ENCODE assay signal across 16 cellular contexts in genomic region chr5:138699482-138699881, GRCh38. TPM values are rescaled to one million over a fixed set of nuclear protein-coding genes. Genes with fewer than 3 reads are reported as not detected.
DNase-seq lines count a peak whose midpoint lies in the region; ATAC-seq, FAIRE-seq and TF ChIP-seq lines count a peak whose summit lies in the region.
"Had no signal": no experiment of that assay in that cellular context is flagged by ENCODE, and none has a peak within 500 bp of the region (broad histone marks: within the 10 kb centered on the region; RNA-seq: fewer than 3 reads in every experiment).

No MANE protein-coding gene starts in this region.

- no peak for TF ChIP-seq CTCF in HepG2 (CRISPR knock-in tag; IDR thresholded peaks at IDR 0.05)

- intact Hi-C loops in HepG2 (cut with micrococcal nuclease; ENCODE audit: unreplicated experiment) = no loop called here

- no peaks in the 10 kb centered on the region for H3K9me3 ChIP-seq in HepG2 (ENCODE audit: low read length)

- no peak for TF ChIP-seq RAD21 in HepG2 (CRISPR knock-in tag; IDR thresholded peaks at IDR 0.05)

- no peaks in the 10 kb centered on the region for H3K36me3 ChIP-seq in HepG2 (replicated peaks in 1 of 2; ENCODE audit: control insufficient read depth in 1 of 2, insufficient read depth in 2 of 2, low read length in 2 of 2)

- peak; percentile 36 for DNase-seq in M059J (ENCODE audit: low read depth)
- peak; percentile 19 for DNase-seq in RCC 7860 (ENCODE audit: low spot score)
- no peak for DNase-seq in HepG2 (ENCODE audit: low spot score)
- no peak for DNase-seq in hepatic stellate cell (ENCODE audit: low spot score)
- no peak for DNase-seq in stimulated activated CD8-positive, alpha-beta memory T cell treated with anti-CD3 and anti-CD28 coated beads, Interleukin-4, amount 100 ng/mL, for 48 hours
- DNase-seq: CD8-positive, alpha-beta T cell; COR-L47; DMS153; DMS79 treated with DMSO at 0.1 percent for 48 hours; EL; H7 had no signal

- H3K79me2 ChIP-seq in HepG2 (ENCODE audit: insufficient read depth, low read length) = no peaks in the 10 kb centered on the region

- BruUV-seq in HepG2 (replicated peaks; lab: Mats Ljungman, UMichigan) = no TSS peak

- H3K4me2 ChIP-seq in HepG2 (ENCODE audit: low read depth, low read length) = no peak overlapping the region

- H2AFZ ChIP-seq in HepG2 (ENCODE audit: low read length) = no peak overlapping the region

- no peak for TF ChIP-seq POLR2A in HepG2 (IDR thresholded peaks at IDR 0.05; ENCODE audit: insufficient read depth in 1 of 2, low read depth in 2 of 2, low read length in 2 of 2)

- no peaks in the 10 kb centered on the region; a peak in 2 of 5 replicates for H3K27me3 ChIP-seq in HepG2 (ENCODE audit: control insufficient read depth in 1 of 2, insufficient read depth in 2 of 2, low read length in 2 of 2)

- CTCF ChIA-PET in HepG2 (lab: Yijun Ruan, JAX; ENCODE audit: low intra/inter-chr PET ratio, low total read pairs) = no interaction called here

- peaks cover 40% of the 10 kb centered on the region for H3K4me1 ChIP-seq in HepG2 (ENCODE audit: insufficient read depth, low read length)

- ATAC-seq in HepG2 (peak; percentile 53), GM18520 (IDR thresholded peaks at IDR 0.05; ENCODE audit: unreplicated experiment) (no peak)
- ATAC-seq: CD8-positive, alpha-beta T cell had no signal

- 54% methylated on average over 2 of the region's 2 CpGs for WGBS in HepG2 (ENCODE audit: low lambda C conversion rate)

- no peaks in the 10 kb centered on the region for H4K20me1 ChIP-seq in HepG2 (ENCODE audit: insufficient read depth, low read length)

- FAIRE-seq in RCC 7860 (lab: Jason Lieb, UNC) (no peak), HepG2 (lab: Jason Lieb, UNC) (no peak)
- FAIRE-seq: D721Med, G401.6, GM12891, GM19239 had no signal

- in situ Hi-C loops in HepG2 (cut with HindIII; ENCODE audit: extremely low pct_ligation_motif_present, low pct_unique_long_range_greater_than_20kb) = no loop called here

- H3K9ac ChIP-seq in HepG2 (ENCODE audit: insufficient read depth, low read depth, low read length) = no peak overlapping the region

- no peak overlapping the region for H3K4me3 ChIP-seq in HepG2 (replicated peaks in 1 of 3; ENCODE audit: insufficient read depth in 1 of 3, low read depth in 2 of 3, low read length in 3 of 3)

- no peak overlapping the region for H3K27ac ChIP-seq in HepG2 (ENCODE audit: extremely low read length, insufficient read depth, low read length)

- POLR2A ChIA-PET in HepG2 (lab: Yijun Ruan, JAX) = no interaction called here

- no peak for TF ChIP-seq EP300 in HepG2 (IDR thresholded peaks at IDR 0.05; ENCODE audit: low read depth in 2 of 2, low read length in 2 of 2)
- no peak for TF ChIP-seq EP300 in HepG2 (CRISPR knock-in tag; IDR thresholded peaks at IDR 0.05; ENCODE audit: borderline replicate concordance)

TF ChIP-seq in HepG2, 621 proteins besides CTCF, POLR2A, EP300 and RAD21:
- TF ChIP-seq E2F1 (CRISPR knock-in tag; IDR thresholded peaks at IDR 0.05) (no peak), DDIT3 (CRISPR knock-in tag; IDR thresholded peaks at IDR 0.05) (no peak), HIVEP1 (CRISPR knock-in tag; IDR thresholded peaks at IDR 0.05) (no peak), NFKBIZ (CRISPR knock-in tag; IDR thresholded peaks at IDR 0.05) (no peak), ZNF317 (CRISPR knock-in tag; IDR thresholded peaks at IDR 0.05) (no peak), TAF15 (IDR thresholded peaks at IDR 0.05; ENCODE audit: low read depth, low read length, poor library complexity, severe bottlenecking) (no peak), MEF2D (CRISPR knock-in tag; IDR thresholded peaks at IDR 0.05) (no peak), ZNF629 (CRISPR knock-in tag; conservative IDR thresholded peaks at IDR 0.05) (no peak), ZMYM4 (CRISPR knock-in tag; IDR thresholded peaks at IDR 0.05) (no peak), ZFP90 (CRISPR knock-in tag; IDR thresholded peaks at IDR 0.05; ENCODE audit: borderline replicate concordance) (no peak), TAF1 (CRISPR knock-in tag; IDR thresholded peaks at IDR 0.05) (no peak), ZNF30 (CRISPR knock-in tag; IDR thresholded peaks at IDR 0.05) (no peak), ZMAT5 (CRISPR knock-in tag; IDR thresholded peaks at IDR 0.05; ENCODE audit: borderline replicate concordance, low read depth) (no peak), TP53 (CRISPR knock-in tag; conservative IDR thresholded peaks at IDR 0.05) (no peak)

RNA-seq across cellular contexts. Expression of gene CTNNA1, which starts 53.7 kb away (rescaled TPM):
- 184 and 277 TPM in 2 replicates for total RNA-seq in M059J (2014; rRNA removed; shearing (Covaris generic))
- total RNA-seq in HepG2 (2016; rRNA removed; fragmentation: Illumina TruSeq; extraction: Trizol) = 162 and 212 TPM in 2 replicates
- 34.3 and 40.0 TPM in 2 replicates for total RNA-seq in HepG2 (2016; cell fraction: cytosol; rRNA removed; fragmentation: Illumina TruSeq; extraction: Trizol; ENCODE audit: low read depth)
- total RNA-seq in HepG2 (2016; cell fraction: insoluble cytoplasmic fraction; rRNA removed; fragmentation: Illumina TruSeq; extraction: Trizol) = 166 and 189 TPM in 2 replicates
- 32.3 and 34.9 TPM in 2 replicates for total RNA-seq in HepG2 (2016; cell fraction: membrane; rRNA removed; fragmentation: Illumina TruSeq; extraction: Trizol)
- 120 and 139 TPM in 2 replicates for total RNA-seq in HepG2 (2016; cell fraction: nucleus; rRNA removed; fragmentation: Illumina TruSeq; extraction: Trizol)
- polyA plus RNA-seq in HepG2 (2011; rRNA removed) = 66.8 and 72.4 TPM in 2 replicates
- polyA plus RNA-seq in HepG2 (2011; cell fraction: cytosol; rRNA removed) = 78.6 and 78.9 TPM in 2 replicates
- polyA plus RNA-seq in HepG2 (2011; cell fraction: nucleus; rRNA removed) = 101 and 107 TPM in 2 replicates
- polyA plus RNA-seq in HepG2 (2012) = 129 and 131 TPM in 2 replicates
- polyA plus RNA-seq in HepG2 (2016; cell fraction: cytosol; fragmentation: Illumina TruSeq; extraction: Trizol; ENCODE audit: low read depth) = 5.9 and 7.5 TPM in 2 replicates
- polyA plus RNA-seq in HepG2 (2016; cell fraction: insoluble cytoplasmic fraction; fragmentation: Illumina TruSeq; extraction: Trizol; ENCODE audit: low read depth) = 153 and 162 TPM in 2 replicates
- polyA plus RNA-seq in HepG2 (2016; cell fraction: membrane; fragmentation: Illumina TruSeq; extraction: Trizol; ENCODE audit: low read depth) = 14.8 and 19.2 TPM in 2 replicates
- 115 and 117 TPM in 2 replicates for polyA plus RNA-seq in HepG2 (2016; cell fraction: nucleus; fragmentation: Illumina TruSeq; extraction: Trizol; ENCODE audit: insufficient read depth, low read depth)
- 101 and 109 TPM in 2 replicates for polyA minus RNA-seq in HepG2 (2011; rRNA and poly(A)+ RNA removed; ENCODE audit: low replicate concordance)
- polyA minus RNA-seq in HepG2 (2011; cell fraction: cytosol; rRNA and poly(A)+ RNA removed) = 115 and 142 TPM in 2 replicates
- 116 and 117 TPM in 2 replicates for polyA minus RNA-seq in HepG2 (2011; cell fraction: nucleus; rRNA and poly(A)+ RNA removed)

Comparison
In these comparisons a context has a peak if more than half of its experiments do, and no peak if none do; other contexts are left out.
1. DNase-seq: peak in M059J (single experiment) and RCC 7860 (single experiment); none in HepG2 (single experiment), hepatic stellate cell (single experiment) and stimulated activated CD8-positive, alpha-beta memory T cell treated with anti-CD3 and anti-CD28 coated beads, Interleukin-4, amount 100 ng/mL, for 48 hours (single experiment).